ENCODE assay signal across 14 cellular contexts in the genomic region with DNA sequence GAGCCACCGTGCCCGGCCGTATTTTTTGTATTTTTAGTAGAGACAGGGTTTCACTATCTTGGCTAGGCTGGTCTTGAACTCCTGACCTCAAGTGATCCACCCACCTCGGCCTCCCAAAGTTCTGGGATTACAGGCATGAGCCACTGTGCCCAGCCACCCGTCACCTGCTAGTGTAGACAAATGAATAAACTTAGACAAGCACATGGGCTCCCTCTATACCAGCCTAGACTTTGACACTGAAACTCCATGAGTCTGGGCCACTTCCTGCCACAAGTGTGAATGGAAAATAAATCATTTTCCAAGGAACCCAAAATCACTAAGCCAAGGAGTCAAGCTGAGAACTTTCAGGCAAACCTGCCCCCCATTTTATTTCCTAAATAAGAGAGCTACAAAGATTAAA. TPM values are rescaled to one million over a fixed set of nuclear protein-coding genes. Genes with fewer than 3 reads are reported as not detected.
A peak's percentile ranks its signal among the peaks of the same experiment; 100 is the strongest.
DNase-seq lines count a peak whose midpoint lies in the region; ATAC-seq, FAIRE-seq and TF ChIP-seq lines count a peak whose summit lies in the region.
"Had no signal": no experiment of that assay in that cellular context is flagged by ENCODE, and none has a peak within 500 bp of the region (broad histone marks: within the 10 kb centered on the region; RNA-seq: fewer than 3 reads in every experiment).

No MANE protein-coding gene starts in this region.

- no peaks in the 10 kb centered on the region for H3K36me3 ChIP-seq in CD4-positive, CD25-positive, alpha-beta regulatory T cell (ENCODE audit: control insufficient read depth, insufficient read depth, low read length)
- peaks cover 10% of the 10 kb centered on the region for H3K36me3 ChIP-seq in OCI-LY3 (replicated peaks; ENCODE audit: low read depth, low read length)
- H3K36me3 ChIP-seq in astrocyte (ENCODE audit: insufficient read depth, low read length): no peaks in the 10 kb centered on the region
- H3K36me3 ChIP-seq in mucosa of descending colon (ENCODE audit: low read depth): no peaks in the 10 kb centered on the region
- H3K36me3 ChIP-seq in kidney (ENCODE audit: control insufficient read depth in 1 of 2, insufficient read depth in 2 of 2, low read length in 2 of 2): peaks cover 0 to 6% of the 10 kb centered on the region in 2 donors
- H3K36me3 ChIP-seq: HAP-1, neural progenitor cell had no signal

- no peaks in the 10 kb centered on the region for H3K9me3 ChIP-seq in CD4-positive, CD25-positive, alpha-beta regulatory T cell (ENCODE audit: control insufficient read depth in 2 of 2, low read length in 2 of 2)
- H3K9me3 ChIP-seq in OCI-LY3 (ENCODE audit: insufficient read depth, low read length) (peaks cover 7% of the 10 kb centered on the region), astrocyte (ENCODE audit: insufficient read depth, low read depth, low read length) (no peaks in the 10 kb centered on the region), mucosa of descending colon (no peaks in the 10 kb centered on the region), kidney (ENCODE audit: control insufficient read depth in 1 of 2, low read length in 2 of 2) (no peaks in the 10 kb centered on the region)
- H3K9me3 ChIP-seq: HAP-1 had no signal

- H3K4me1 ChIP-seq in CD4-positive, CD25-positive, alpha-beta regulatory T cell (ENCODE audit: control insufficient read depth, insufficient read depth, low read length, poor library complexity, severe bottlenecking): peaks cover 18% of the 10 kb centered on the region
- H3K4me1 ChIP-seq in OCI-LY3 (ENCODE audit: low read length): peaks cover 27% of the 10 kb centered on the region
- peaks cover 10% of the 10 kb centered on the region for H3K4me1 ChIP-seq in astrocyte (ENCODE audit: insufficient read depth, low read length)
- H3K4me1 ChIP-seq in mucosa of descending colon (ENCODE audit: low read depth): peaks cover 15% of the 10 kb centered on the region
- H3K4me1 ChIP-seq in kidney (ENCODE audit: control insufficient read depth in 1 of 2, insufficient read depth in 1 of 2, low read depth in 1 of 2, low read length in 2 of 2): peaks cover 11 to 12% of the 10 kb centered on the region in 2 donors

- H3K27me3 ChIP-seq in CD4-positive, CD25-positive, alpha-beta regulatory T cell (ENCODE audit: control insufficient read depth, insufficient read depth, low read length): no peaks in the 10 kb centered on the region
- no peaks in the 10 kb centered on the region for H3K27me3 ChIP-seq in OCI-LY3 (ENCODE audit: low read depth, low read length)
- H3K27me3 ChIP-seq in astrocyte (ENCODE audit: insufficient read depth, low read length): no peaks in the 10 kb centered on the region
- H3K27me3 ChIP-seq: BLaER1, neural progenitor cell had no signal

- H3K27ac Mint-ChIP-seq in CD4-positive, CD25-positive, alpha-beta regulatory T cell: peak overlapping the region; percentile 92 to 94 (median 93)
- no peak overlapping the region for H3K27ac Mint-ChIP-seq in astrocyte (ENCODE audit: unreplicated experiment)
- H3K27ac Mint-ChIP-seq: neural progenitor cell had no signal

- peak in 1 of 3 donors; percentile 30 for DNase-seq in CD4-positive, CD25-positive, alpha-beta regulatory T cell
- DNase-seq in astrocyte (ENCODE audit: low read depth) (no peak), mucosa of descending colon (no peak), kidney (no peak), SIG-M5 treated with dmso at 0.1 percent for 504 hours (lab: John Stamatoyannopoulos, UW; ENCODE audit: unreplicated experiment) (no peak), NCI-H526 (lab: John Stamatoyannopoulos, UW) (no peak)
- DNase-seq: NCI-H446 had no signal

- intact Hi-C loops in mucosa of descending colon (cut with DNase I, micrococcal nuclease): loop anchor here in 1 of 2 donors (10.0 kb wide), 1 partner anchor 677 kb away; no protein-coding TSS in a partner anchor
- intact Hi-C loops in kidney (cut with DNase I): no loop called here

- peak overlapping the region; percentile 83 for H3K27ac ChIP-seq in CD4-positive, CD25-positive, alpha-beta regulatory T cell (ENCODE audit: insufficient read depth, low read length, poor library complexity, severe bottlenecking)
- H3K27ac ChIP-seq in OCI-LY3 (ENCODE audit: low read length) (peak overlapping the region; percentile 58), astrocyte (ENCODE audit: low read depth, low read length) (peak overlapping the region; percentile 19), kidney (ENCODE audit: low read depth in 2 of 2, low read length in 2 of 2) (peak overlapping the region in 1 of 2 donors; percentile 27)
- H3K27ac ChIP-seq: BLaER1, neural progenitor cell had no signal

- H3K4me3 ChIP-seq in CD4-positive, CD25-positive, alpha-beta regulatory T cell (ENCODE audit: low read depth, low read length): peak overlapping the region; percentile 59
- H3K4me3 ChIP-seq in OCI-LY3 (ENCODE audit: low read length) (no peak overlapping the region), astrocyte (ENCODE audit: insufficient read depth, low read depth, low read length) (no peak overlapping the region), mucosa of descending colon (no peak overlapping the region), kidney (ENCODE audit: low read length in 2 of 2) (no peak overlapping the region)
- H3K4me3 ChIP-seq: BLaER1, HAP-1, neural progenitor cell had no signal

- H3K9me3 Mint-ChIP-seq in CD4-positive, CD25-positive, alpha-beta regulatory T cell: peaks cover 0 to 6% (median 2%) of the 10 kb centered on the region in 7 donors
- H3K9me3 Mint-ChIP-seq in astrocyte (ENCODE audit: unreplicated experiment): no peaks in the 10 kb centered on the region

- H3K4me1 Mint-ChIP-seq in CD4-positive, CD25-positive, alpha-beta regulatory T cell: peaks cover 21 to 68% (median 40%) of the 10 kb centered on the region in 4 donors
- peaks cover 19% of the 10 kb centered on the region for H3K4me1 Mint-ChIP-seq in astrocyte (ENCODE audit: low read depth, unreplicated experiment)

- no peak for ATAC-seq in CD4-positive, CD25-positive, alpha-beta regulatory T cell (ENCODE audit: low read depth in 2 of 2)
- ATAC-seq in mucosa of descending colon: peak; percentile 50
- ATAC-seq in HG03457 (IDR thresholded peaks at IDR 0.05; ENCODE audit: unreplicated experiment): no peak

- no peak for TF ChIP-seq CTCF in OCI-LY3 (IDR thresholded peaks at IDR 0.05; ENCODE audit: low read depth, low read length)
- TF ChIP-seq CTCF in astrocyte (IDR thresholded peaks at IDR 0.05; ENCODE audit: insufficient read depth, low read depth, low read length): no peak
- TF ChIP-seq CTCF in mucosa of descending colon (IDR thresholded peaks at IDR 0.05): no peak
- TF ChIP-seq CTCF in kidney (IDR thresholded peaks at IDR 0.05; ENCODE audit: borderline replicate concordance, extremely low read depth, insufficient read depth): no peak

- H3K4me3 Mint-ChIP-seq in CD4-positive, CD25-positive, alpha-beta regulatory T cell: peak overlapping the region; percentile 43 to 85 (median 73)
- H3K4me3 Mint-ChIP-seq in astrocyte (ENCODE audit: unreplicated experiment): no peak overlapping the region
- H3K4me3 Mint-ChIP-seq: brain, neural progenitor cell had no signal

- no peak overlapping the region for H2AFZ ChIP-seq in OCI-LY3 (ENCODE audit: low read depth, low read length)
- H2AFZ ChIP-seq in astrocyte (ENCODE audit: low read depth, low read length): no peak overlapping the region
- H2AFZ ChIP-seq: neural progenitor cell had no signal

- H3K4me2 ChIP-seq in OCI-LY3 (ENCODE audit: low read length) (peak overlapping the region; percentile 56), astrocyte (ENCODE audit: low read length) (no peak overlapping the region)
- H3K4me2 ChIP-seq: neural progenitor cell had no signal

- H4K20me1 ChIP-seq in OCI-LY3 (ENCODE audit: insufficient read depth, low read length): no peaks in the 10 kb centered on the region
- no peaks in the 10 kb centered on the region for H4K20me1 ChIP-seq in astrocyte (ENCODE audit: insufficient read depth, low read length)
- H4K20me1 ChIP-seq: BLaER1 had no signal

- H3K9ac ChIP-seq in OCI-LY3 (ENCODE audit: low read length): no peak overlapping the region
- H3K9ac ChIP-seq in astrocyte (ENCODE audit: low read length): no peak overlapping the region
- H3K9ac ChIP-seq in kidney (ENCODE audit: low read length in 2 of 2): no peak overlapping the region
- H3K9ac ChIP-seq: BLaER1, neural progenitor cell had no signal

- no peaks in the 10 kb centered on the region for H3K27me3 Mint-ChIP-seq in CD4-positive, CD25-positive, alpha-beta regulatory T cell
- no peaks in the 10 kb centered on the region for H3K27me3 Mint-ChIP-seq in astrocyte (ENCODE audit: low read depth, unreplicated experiment)
- H3K27me3 Mint-ChIP-seq: brain had no signal

- no peak for FAIRE-seq in astrocyte (lab: Jason Lieb, UNC)
- FAIRE-seq in kidney (lab: Jason Lieb, UNC): no peak
- FAIRE-seq: islet of Langerhans had no signal

- H3K79me2 ChIP-seq in OCI-LY3 (ENCODE audit: low read length) (no peaks in the 10 kb centered on the region), astrocyte (ENCODE audit: insufficient read depth, low read length) (no peaks in the 10 kb centered on the region)

- H3K36me3 Mint-ChIP-seq in CD4-positive, CD25-positive, alpha-beta regulatory T cell: peaks cover 30% of the 10 kb centered on the region
- H3K36me3 Mint-ChIP-seq in astrocyte (ENCODE audit: low read depth, unreplicated experiment): peaks cover 22% of the 10 kb centered on the region

RNA-seq across cellular contexts. Expression of a gene that starts 27.0 kb away (rescaled TPM):
- total RNA-seq in CD4-positive, CD25-positive, alpha-beta regulatory T cell: 5,591 TPM
- polyA plus RNA-seq in CD4-positive, CD25-positive, alpha-beta regulatory T cell: 1,000 to 10,000 TPM; 2,708 to 4,074 (median 3,846) TPM
- total RNA-seq in astrocyte: 2,316 and 2,540 TPM in 2 replicates
- 1,000 to 10,000 TPM; 3,253 to 4,069 (median 3,560) TPM for total RNA-seq in mucosa of descending colon
- total RNA-seq in kidney: 4,291 TPM
- 6,901 TPM for polyA plus RNA-seq in kidney (ENCODE audit: insufficient read depth, low read depth, low replicate concordance)

RNA-seq across cellular contexts. Expression of a gene that starts 50.2 kb away (rescaled TPM):
- 22.9 TPM for total RNA-seq in CD4-positive, CD25-positive, alpha-beta regulatory T cell
- polyA plus RNA-seq in CD4-positive, CD25-positive, alpha-beta regulatory T cell: 1 to 10 TPM in 3 of 4 donors, under 1 TPM in 1; 0.41 to 2.8 (median 1.6) TPM
- total RNA-seq in astrocyte (14.3 and 15.9 TPM in 2 replicates), mucosa of descending colon (10 to 100 TPM; 10.5 to 20.0 (median 13.6) TPM), kidney (47.1 TPM)
- polyA plus RNA-seq in kidney (ENCODE audit: insufficient read depth, low read depth, low replicate concordance): 32.9 TPM
